8 cellular contexts compared by ENCODE assay signal in the genomic region with DNA sequence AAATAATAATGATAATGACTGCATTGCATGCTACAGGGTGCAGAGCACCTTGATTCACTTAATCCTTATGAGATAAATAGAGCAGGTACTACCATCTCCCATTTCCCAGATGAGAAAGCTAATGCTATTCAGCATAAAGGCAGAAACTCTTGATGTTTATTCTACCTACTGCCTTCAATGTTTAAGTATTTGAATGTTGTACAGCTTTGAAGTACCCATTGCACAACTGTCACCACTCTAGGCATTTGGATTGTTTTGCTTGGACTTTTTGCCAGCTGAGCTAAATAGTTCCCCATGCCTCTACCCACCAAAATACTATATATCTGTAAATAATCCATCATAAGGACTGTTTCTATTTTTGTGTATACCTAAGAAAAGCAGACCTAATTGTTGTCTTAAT.
"Had no signal": no experiment of that assay in that cellular context is flagged by ENCODE, and none has a peak within 500 bp of the region (broad histone marks: within the 10 kb centered on the region; RNA-seq: fewer than 3 reads in every experiment).

No MANE protein-coding gene starts in this region.

- H3K9me3 Mint-ChIP-seq: HFFc6 had no signal

- H3K27ac ChIP-seq: GM23248 had no signal

- H3K27ac Mint-ChIP-seq: HFFc6 had no signal

- H3K4me1 ChIP-seq: HAP-1 had no signal

- H3K4me3 ChIP-seq: GM23248, HAP-1, K562 had no signal

- H3K4me3 Mint-ChIP-seq: HFFc6 had no signal

- DNase-seq: GM23248, GOT3, H7, HFFc6, IMR-90 had no signal

- ATAC-seq: HCT116, K562 had no signal

- H3K9me3 ChIP-seq: HAP-1 had no signal
